In the genomic region with DNA sequence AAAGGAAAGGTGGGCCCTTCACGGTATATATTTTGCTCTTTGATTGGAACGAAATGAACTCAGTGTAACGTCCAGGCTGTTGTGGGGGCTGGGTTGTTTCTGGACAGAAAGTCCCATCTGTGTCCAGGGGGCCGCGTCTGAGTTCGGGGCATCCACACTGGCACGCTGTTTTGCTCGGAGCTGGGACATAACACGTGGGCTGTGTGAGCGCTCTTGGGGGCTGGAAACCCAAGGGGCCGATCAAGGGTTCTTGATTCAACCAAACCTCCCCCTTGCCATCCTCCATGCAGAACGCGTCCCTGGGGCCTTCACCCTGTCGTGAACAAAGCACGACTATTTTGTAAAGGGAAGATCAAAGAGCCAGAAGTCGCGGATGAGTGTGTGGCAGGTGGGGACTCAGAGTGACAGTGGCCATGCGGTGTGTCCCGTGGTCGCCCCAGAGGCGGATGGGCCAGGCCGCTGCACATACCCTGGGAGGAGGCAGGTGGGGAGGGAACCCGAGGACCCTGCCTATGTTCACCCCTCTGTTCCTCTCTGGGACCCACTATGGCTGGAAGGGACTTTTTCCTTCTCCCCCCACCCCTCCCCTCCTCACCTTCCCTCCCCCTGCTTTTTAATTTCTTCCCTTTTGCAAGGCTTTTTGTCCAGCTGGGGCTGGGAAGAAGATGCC, we compare ENCODE assay signal across 10 cellular contexts.
DNase-seq lines count a peak whose midpoint lies in the region; ATAC-seq, FAIRE-seq and TF ChIP-seq lines count a peak whose summit lies in the region.
"Had no signal": no experiment of that assay in that cellular context is flagged by ENCODE, and none has a peak within 500 bp of the region (broad histone marks: within the 10 kb centered on the region; RNA-seq: fewer than 3 reads in every experiment).

No MANE protein-coding gene starts in this region.

- TF ChIP-seq POLR2A in GM12891 (IDR thresholded peaks at IDR 0.05; ENCODE audit: low read depth, low read length) = no peak

- peak overlapping the region; percentile 70 for H3K4me3 Mint-ChIP-seq in GM23338
- peak overlapping the region; percentile 45 for H3K4me3 Mint-ChIP-seq in activated naive CD8-positive, alpha-beta T cell treated with anti-CD3 and anti-CD28 coated beads, Interleukin-2, amount 10 ng/mL, durations not matched to agents 7 days and 5 days

- H3K79me2 ChIP-seq in ACC112 (ENCODE audit: control insufficient read depth, insufficient read depth, low read length, unreplicated experiment) = no peaks in the 10 kb centered on the region
- H3K79me2 ChIP-seq in GM23338 (replicated peaks; ENCODE audit: insufficient read depth) = no peaks in the 10 kb centered on the region

- H3K27ac ChIP-seq in ACC112 (ENCODE audit: low read depth, low read length) (no peak overlapping the region), GM23338 (ENCODE audit: low read depth) (no peak overlapping the region), mesodermal cell (ENCODE audit: low read depth, low read length, severe bottlenecking) (no peak overlapping the region)

- H3K4me3 ChIP-seq in ACC112 (ENCODE audit: low read depth, low read length) = peak overlapping the region; percentile 66
- H3K4me3 ChIP-seq in GM23338 = peak overlapping the region; percentile 65
- peak overlapping the region; percentile 39 for H3K4me3 ChIP-seq in mesodermal cell (ENCODE audit: extremely low read depth, insufficient read depth, low read length, poor library complexity, severe bottlenecking)

- peaks cover 34% of the 10 kb centered on the region for H3K9me3 Mint-ChIP-seq in GM23338
- H3K9me3 Mint-ChIP-seq in activated naive CD8-positive, alpha-beta T cell treated with anti-CD3 and anti-CD28 coated beads, Interleukin-2, amount 10 ng/mL, durations not matched to agents 7 days and 5 days = no peaks in the 10 kb centered on the region

- H3K27me3 Mint-ChIP-seq in GM23338 (ENCODE audit: insufficient read depth, low read depth, poor library complexity) = peaks cover 25% of the 10 kb centered on the region
- H3K27me3 Mint-ChIP-seq in activated naive CD8-positive, alpha-beta T cell treated with anti-CD3 and anti-CD28 coated beads, Interleukin-2, amount 10 ng/mL, durations not matched to agents 7 days and 5 days = peaks cover 35% of the 10 kb centered on the region

- POLR2A ChIA-PET in activated naive CD8-positive, alpha-beta T cell treated with anti-CD3 and anti-CD28 coated beads, Interleukin-2, amount 10 ng/mL, durations not matched to agents 7 days and 5 days (lab: Charles Lee) = no interaction called here

- H4K20me1 ChIP-seq in GM23338 (replicated peaks; ENCODE audit: insufficient read depth) = no peaks in the 10 kb centered on the region

- H2AFZ ChIP-seq in ACC112 (ENCODE audit: low read length, unreplicated experiment) (no peak overlapping the region), GM23338 (peak overlapping the region; percentile 96)

- ATAC-seq in GM23338 (peak; percentile 9), HG03521 (IDR thresholded peaks at IDR 0.05; ENCODE audit: unreplicated experiment) (no peak), HG03139 (IDR thresholded peaks at IDR 0.05; ENCODE audit: unreplicated experiment) (no peak), GM21528 (IDR thresholded peaks at IDR 0.05; ENCODE audit: low FRiP score, unreplicated experiment) (no peak)
- ATAC-seq in activated naive CD8-positive, alpha-beta T cell treated with anti-CD3 and anti-CD28 coated beads, Interleukin-2, amount 10 ng/mL, durations not matched to agents 7 days and 5 days (ENCODE audit: low read depth) = no peak

- H3K36me3 Mint-ChIP-seq in GM23338 (ENCODE audit: low read depth) = peaks cover 22% of the 10 kb centered on the region
- no peaks in the 10 kb centered on the region for H3K36me3 Mint-ChIP-seq in activated naive CD8-positive, alpha-beta T cell treated with anti-CD3 and anti-CD28 coated beads, Interleukin-2, amount 10 ng/mL, durations not matched to agents 7 days and 5 days

- no peak for DNase-seq in GM23338 (ENCODE audit: low spot score)
- DNase-seq in activated naive CD8-positive, alpha-beta T cell treated with anti-CD3 and anti-CD28 coated beads, Interleukin-2, amount 10 ng/mL, durations not matched to agents 7 days and 5 days = peak; percentile 24
- DNase-seq in GM12891 (ENCODE audit: insufficient read length, low spot score) = no peak
- DNase-seq: EL had no signal

- TF ChIP-seq CTCF in GM23338 (conservative IDR thresholded peaks at IDR 0.05; ENCODE audit: low read depth in 2 of 2) = no peak

- H3K9me2 ChIP-seq in GM23338 (ENCODE audit: insufficient read depth) = no peaks in the 10 kb centered on the region

- peak overlapping the region; percentile 86 for H3K4me2 ChIP-seq in GM23338

- H3K4me1 ChIP-seq in ACC112 (ENCODE audit: control insufficient read depth, insufficient read depth, low read length, unreplicated experiment) (no peaks in the 10 kb centered on the region), GM23338 (ENCODE audit: insufficient read depth) (peaks cover 4% of the 10 kb centered on the region; the same call in 1 of the 2 replicates), mesodermal cell (ENCODE audit: control insufficient read depth, insufficient read depth, low read length, poor library complexity, severe bottlenecking) (no peaks in the 10 kb centered on the region)

- no peaks in the 10 kb centered on the region for H3K36me3 ChIP-seq in ACC112 (ENCODE audit: insufficient read depth, low read length)
- no peaks in the 10 kb centered on the region for H3K36me3 ChIP-seq in GM23338 (ENCODE audit: insufficient read depth)
- no peaks in the 10 kb centered on the region for H3K36me3 ChIP-seq in mesodermal cell (ENCODE audit: control insufficient read depth, insufficient read depth, low read length)

- H3F3A ChIP-seq in GM23338 (replicated peaks; ENCODE audit: low read depth) = no peaks in the 10 kb centered on the region

- FAIRE-seq in GM12891 (lab: Jason Lieb, UNC) = no peak

- peaks cover 10% of the 10 kb centered on the region for H3K9me3 ChIP-seq in mesodermal cell (ENCODE audit: control insufficient read depth, low read length)

- H3K4me1 Mint-ChIP-seq in GM23338 = peaks cover 3% of the 10 kb centered on the region; the same call in 1 of the 3 replicates
- H3K4me1 Mint-ChIP-seq in activated naive CD8-positive, alpha-beta T cell treated with anti-CD3 and anti-CD28 coated beads, Interleukin-2, amount 10 ng/mL, durations not matched to agents 7 days and 5 days = peaks cover 2% of the 10 kb centered on the region

- no peak overlapping the region for H3K27ac Mint-ChIP-seq in GM23338
- no peak overlapping the region for H3K27ac Mint-ChIP-seq in activated naive CD8-positive, alpha-beta T cell treated with anti-CD3 and anti-CD28 coated beads, Interleukin-2, amount 10 ng/mL, durations not matched to agents 7 days and 5 days
- H3K27ac Mint-ChIP-seq: progenitor cell of endocrine pancreas had no signal

- H3K27me3 ChIP-seq in ACC112 (ENCODE audit: insufficient read depth, low read length) (peaks cover 46% of the 10 kb centered on the region), GM23338 (ENCODE audit: insufficient read depth) (peaks cover 29% of the 10 kb centered on the region)

- WGBS in mesodermal cell (ENCODE audit: insufficient coverage in 2 of 2), 2 experiments = 68 to 84% methylated on average over 17 to 20 of the region's 23 CpGs

TF ChIP-seq in GM23338, 12 proteins besides CTCF, POLR2A, EP300 and RAD21:
- no peak for TF ChIP-seq ZNF331 (CRISPR knock-in tag; IDR thresholded peaks at IDR 0.05; ENCODE audit: low read depth)
- no peak for TF ChIP-seq EZH2 (IDR thresholded peaks at IDR 0.05; ENCODE audit: low read depth, unreplicated experiment)

TF ChIP-seq in GM12891, 5 proteins besides CTCF, POLR2A, EP300 and RAD21:
- TF ChIP-seq TAF1 (IDR thresholded peaks at IDR 0.05; ENCODE audit: low read depth, low read length) (no peak), POU2F2 (IDR thresholded peaks at IDR 0.05; ENCODE audit: low read depth, low read length) (no peak), POLR2AphosphoS5 (IDR thresholded peaks at IDR 0.05; ENCODE audit: low read depth, low read length) (no peak), PAX5 (IDR thresholded peaks at IDR 0.05; ENCODE audit: insufficient read depth, low read length, severe bottlenecking) (no peak)
TF ChIP-seq in GM12891: peak in this region for 0.
